Comparison of ENCODE assay signal across 8 cellular contexts in the genomic region with DNA sequence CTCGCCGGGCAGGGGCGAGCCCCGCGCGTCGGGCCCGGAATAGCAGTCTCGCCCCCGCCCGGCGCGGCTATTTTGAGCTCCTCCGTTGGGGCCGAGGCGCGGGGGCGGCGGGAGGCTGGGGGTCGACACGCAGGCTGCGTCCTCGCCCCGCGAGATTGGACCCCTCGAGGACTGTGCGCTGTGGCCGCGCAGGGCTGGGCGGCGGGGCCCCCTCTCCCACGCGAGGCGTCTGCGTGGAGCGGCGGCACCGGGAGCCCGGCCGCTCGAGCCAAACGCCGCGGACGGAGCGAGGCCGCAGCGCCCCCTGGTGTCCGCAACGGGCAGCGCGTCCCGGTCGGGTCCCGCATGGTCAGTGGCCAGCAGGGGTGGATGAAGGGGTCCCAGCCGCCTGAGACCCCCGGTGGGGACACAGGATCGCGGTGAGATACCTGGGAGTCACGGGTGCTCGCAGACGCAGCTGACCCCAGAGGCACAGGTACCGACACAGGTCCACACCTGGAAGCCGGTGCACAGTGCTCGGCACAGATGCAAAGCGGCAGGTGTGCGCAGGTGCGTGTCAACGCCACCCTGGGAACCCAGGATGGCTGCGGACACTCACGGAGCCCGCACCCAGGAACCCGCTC. TPM values are rescaled to one million over a fixed set of nuclear protein-coding genes. Genes with fewer than 3 reads are reported as not detected.
DNase-seq lines count a peak whose midpoint lies in the region; ATAC-seq and TF ChIP-seq lines count a peak whose summit lies in the region.

No MANE protein-coding gene starts in this region.

- H3K4me3 ChIP-seq in DOHH2 (ENCODE audit: low read length) (peak overlapping the region; percentile 63), endodermal cell (ENCODE audit: low read length) (peak overlapping the region; percentile 76), mucosa of descending colon (peak overlapping the region; percentile 13)

- peaks cover 19% of the 10 kb centered on the region for H4K20me1 ChIP-seq in DOHH2 (ENCODE audit: control insufficient read depth, insufficient read depth, low read depth, low read length)

- peaks cover 31% of the 10 kb centered on the region for H3K4me1 Mint-ChIP-seq in endodermal cell

- H3K9me3 ChIP-seq in DOHH2 (ENCODE audit: control insufficient read depth, insufficient read depth, low read length) (no peaks in the 10 kb centered on the region), endodermal cell (ENCODE audit: control insufficient read depth, low read length) (no peaks in the 10 kb centered on the region), mucosa of descending colon (no peaks in the 10 kb centered on the region)

- peak; percentile 68 for DNase-seq in GOT3 (lab: John Stamatoyannopoulos, UW)
- peak; percentile 33 for DNase-seq in NCI-H1105 (lab: John Stamatoyannopoulos, UW)
- DNase-seq in activated CD8-positive, alpha-beta memory T cell treated with anti-CD3 and anti-CD28 coated beads for 24 hours = peak; percentile 91
- peak; percentile 93 for DNase-seq in endodermal cell
- DNase-seq in mucosa of descending colon = peak; percentile 83 to 91 (median 87)
- peak; percentile 72 for DNase-seq in superior temporal gyrus (ENCODE audit: extremely low spot score)

- H3K4me2 ChIP-seq in DOHH2 (ENCODE audit: low read length) = peak overlapping the region; percentile 95

- peaks cover 58% of the 10 kb centered on the region for H3F3A ChIP-seq in DOHH2 (ENCODE audit: control insufficient read depth, insufficient read depth)

- ATAC-seq in mucosa of descending colon = peak; percentile 49
- no peak for ATAC-seq in HG03457 (IDR thresholded peaks at IDR 0.05; ENCODE audit: unreplicated experiment)

- H3K36me3 Mint-ChIP-seq in endodermal cell (ENCODE audit: low read depth) = peaks cover 22% of the 10 kb centered on the region

- H3K36me3 ChIP-seq in DOHH2 (ENCODE audit: control insufficient read depth, low read length) (peaks cover 34% of the 10 kb centered on the region), endodermal cell (ENCODE audit: control insufficient read depth, insufficient read depth, low read length) (peaks cover 14% of the 10 kb centered on the region), mucosa of descending colon (ENCODE audit: low read depth) (no peaks in the 10 kb centered on the region)

- H3K27ac ChIP-seq in DOHH2 (ENCODE audit: low read depth, low read length) = peak overlapping the region; percentile 95
- no peak overlapping the region for H3K27ac ChIP-seq in endodermal cell (ENCODE audit: low read depth, low read length)

- peaks cover 17% of the 10 kb centered on the region for H3K27me3 Mint-ChIP-seq in endodermal cell (ENCODE audit: insufficient read depth)

- H3K9me2 ChIP-seq in DOHH2 (replicated peaks; ENCODE audit: control insufficient read depth, low read length) = no peaks in the 10 kb centered on the region

- WGBS in endodermal cell (ENCODE audit: insufficient coverage in 1 of 2, insufficient read length in 1 of 2), 2 experiments = 2 to 3% methylated on average over 26 to 73 of the region's 73 CpGs

- intact Hi-C loops in mucosa of descending colon (cut with DNase I, micrococcal nuclease) = loop anchor here in 1 of 2 donors (2.0 kb wide), 1 partner anchor 24 kb away; no protein-coding TSS in a partner anchor

- H3K9me3 Mint-ChIP-seq in endodermal cell = no peaks in the 10 kb centered on the region

- H3K79me2 ChIP-seq in DOHH2 (ENCODE audit: control insufficient read depth, low read length) = peaks cover 40% of the 10 kb centered on the region

- peaks cover 89% of the 10 kb centered on the region for H3K4me1 ChIP-seq in DOHH2 (ENCODE audit: control insufficient read depth, low read length)
- peaks cover 29% of the 10 kb centered on the region for H3K4me1 ChIP-seq in endodermal cell (ENCODE audit: control insufficient read depth, insufficient read depth, low read length)
- peaks cover 69% of the 10 kb centered on the region for H3K4me1 ChIP-seq in mucosa of descending colon (ENCODE audit: low read depth)

- peak overlapping the region; percentile 68 for H3K27ac Mint-ChIP-seq in endodermal cell

- TF ChIP-seq CTCF in DOHH2 (IDR thresholded peaks at IDR 0.05; ENCODE audit: low read depth, low read length, poor library complexity, severe bottlenecking) (peak; percentile 98), endodermal cell (conservative IDR thresholded peaks at IDR 0.05) (peak; percentile 98), mucosa of descending colon (IDR thresholded peaks at IDR 0.05) (peak; percentile 86)

- peak overlapping the region; percentile 51 for H3K4me3 Mint-ChIP-seq in endodermal cell

- H3K27me3 ChIP-seq in DOHH2 (ENCODE audit: control insufficient read depth, low read length) (no peaks in the 10 kb centered on the region; the same call in 1 of the 2 replicates), endodermal cell (ENCODE audit: control insufficient read depth, insufficient read depth, low read length, poor library complexity, severe bottlenecking) (peaks cover 9% of the 10 kb centered on the region)

- H3K9ac ChIP-seq in endodermal cell (ENCODE audit: extremely low read depth, low read length, poor library complexity, severe bottlenecking) = no peak overlapping the region

RNA-seq across cellular contexts. Expression of a gene that starts 2.2 kb away (rescaled TPM):
- total RNA-seq in endodermal cell (100 to 1,000 TPM; 282 to 301 TPM), mucosa of descending colon (100 to 1,000 TPM; 281 to 507 (median 300) TPM)
- polyA plus RNA-seq in endodermal cell (2013, experiment 1 of 2) = 403 TPM
- 310 TPM for polyA plus RNA-seq in endodermal cell (2013, experiment 2 of 2)

RNA-seq across cellular contexts. Expression of a gene that starts 8.4 kb away (rescaled TPM):
- total RNA-seq in endodermal cell = 10 to 100 TPM; 45.1 to 46.0 TPM
- 18.2 TPM for polyA plus RNA-seq in endodermal cell (2013, experiment 1 of 2)
- 19.0 TPM for polyA plus RNA-seq in endodermal cell (2013, experiment 2 of 2)
- 10 to 100 TPM; 34.2 to 40.1 (median 39.8) TPM for total RNA-seq in mucosa of descending colon

RNA-seq across cellular contexts. Expression of a gene that starts 18.5 kb away (rescaled TPM):
- total RNA-seq in endodermal cell (100 to 1,000 TPM; 183 to 185 TPM), mucosa of descending colon (100 to 1,000 TPM; 136 to 251 (median 213) TPM)
- polyA plus RNA-seq in endodermal cell (2013, experiment 1 of 2) = 126 TPM
- polyA plus RNA-seq in endodermal cell (2013, experiment 2 of 2) = 115 TPM

RNA-seq across cellular contexts. Expression of a gene that starts 18.7 kb away (rescaled TPM):
- 10 to 100 TPM; 28.6 to 30.7 TPM for total RNA-seq in endodermal cell
- 36.1 TPM for polyA plus RNA-seq in endodermal cell (2013, experiment 1 of 2)
- polyA plus RNA-seq in endodermal cell (2013, experiment 2 of 2) = 33.9 TPM
- 10 to 100 TPM; 19.0 to 62.2 (median 61.7) TPM for total RNA-seq in mucosa of descending colon

RNA-seq across cellular contexts. Expression of a gene that starts 25.4 kb away (rescaled TPM):
- total RNA-seq in endodermal cell (100 to 1,000 TPM; 144 to 159 TPM), mucosa of descending colon (100 to 1,000 TPM; 302 to 391 (median 378) TPM)
- polyA plus RNA-seq in endodermal cell (2013, experiment 1 of 2) = 108 TPM
- polyA plus RNA-seq in endodermal cell (2013, experiment 2 of 2) = 96.0 TPM

Comparison
In these comparisons a context has a peak if more than half of its experiments do, and no peak if none do; other contexts are left out.
1. H3K4me3 ChIP-seq: peak in every context shown above with its lines; median percentile 76 in endodermal cell; 63 in DOHH2; 13 in mucosa of descending colon.
2. DNase-seq: peak in every context shown above with its lines; median percentile 93 in endodermal cell; 91 in activated CD8-positive, alpha-beta memory T cell treated with anti-CD3 and anti-CD28 coated beads for 24 hours; 87 in mucosa of descending colon; 72 in superior temporal gyrus; 68 in GOT3; 33 in NCI-H1105.